11 cellular contexts compared by ENCODE assay signal in genomic region chr6:20846602-20847028, GRCh38.
DNase-seq lines count a peak whose midpoint lies in the region; ATAC-seq and TF ChIP-seq lines count a peak whose summit lies in the region.
"Had no signal": no experiment of that assay in that cellular context is flagged by ENCODE, and none has a peak within 500 bp of the region (broad histone marks: within the 10 kb centered on the region; RNA-seq: fewer than 3 reads in every experiment).

No MANE protein-coding gene starts in this region.

- no peak overlapping the region for H3K4me3 ChIP-seq in H7 (ENCODE audit: insufficient read depth, low read depth, low read length)
- no peak overlapping the region for H3K4me3 ChIP-seq in gastrocnemius medialis

- no peaks in the 10 kb centered on the region for H3K27me3 ChIP-seq in H7 (ENCODE audit: control insufficient read depth, insufficient read depth, low read length)
- H3K27me3 ChIP-seq in gastrocnemius medialis, result no peaks in the 10 kb centered on the region

- no peak for TF ChIP-seq CTCF in gastrocnemius medialis (IDR thresholded peaks at IDR 0.05 in 4 of 5, conservative IDR thresholded peaks at IDR 0.05 in 1 of 5)

- peaks cover 33% of the 10 kb centered on the region for H3K36me3 Mint-ChIP-seq in activated T-helper 17 cell treated with anti-CD3 and anti-CD28 coated beads, Interleukin-2, amount 50 U/mL, for 72 hours (ENCODE audit: low read depth)

- TF ChIP-seq POLR2A in gastrocnemius medialis (IDR thresholded peaks at IDR 0.05), result no peak

- no peaks in the 10 kb centered on the region for H3K4me1 Mint-ChIP-seq in activated T-helper 17 cell treated with anti-CD3 and anti-CD28 coated beads, Interleukin-2, amount 50 U/mL, for 72 hours
- H3K4me1 Mint-ChIP-seq: B cell had no signal

- DNase-seq in stimulated activated CD4-positive, alpha-beta T cell treated with anti-CD3 and anti-CD28 coated beads, Interleukin-15, amount 100 ng/mL, for 24 hours, result peak; percentile 2
- DNase-seq in stimulated activated CD4-positive, alpha-beta T cell treated with anti-CD3 and anti-CD28 coated beads, Interleukin-4, amount 100 ng/mL, for 4 hours, result no peak
- DNase-seq in H7 (no peak), NCI-H187 treated with DMSO at 0.1 percent for 48 hours (lab: John Stamatoyannopoulos, UW) (no peak), gastrocnemius medialis (no peak)
- DNase-seq: NCI-H1436 had no signal

- intact Hi-C loops in gastrocnemius medialis (cut with DNase I; ENCODE audit: low total_unique reads), result no loop called here

- H3K4me3 Mint-ChIP-seq in activated T-helper 17 cell treated with anti-CD3 and anti-CD28 coated beads, Interleukin-2, amount 50 U/mL, for 72 hours, result no peak overlapping the region
- H3K4me3 Mint-ChIP-seq: B cell; dendritic cell treated with granulocyte-macrophage colony-stimulating factor and Interleukin-4, amounts not matched to agents 40 ng/mL and 50 ng/mL, for 4 days had no signal

- in situ Hi-C loops in gastrocnemius medialis (cut with MboI; ENCODE audit: low sequenced_read_pairs in 4 of 4), result no loop called here

- peak; percentile 76 for ATAC-seq in HG03520 (IDR thresholded peaks at IDR 0.05; ENCODE audit: unreplicated experiment)
- ATAC-seq in activated T-helper 17 cell treated with anti-CD3 and anti-CD28 coated beads, Interleukin-2, amount 50 U/mL, for 72 hours (replicated peaks), result peak; percentile 82
- no peak for ATAC-seq in gastrocnemius medialis
- ATAC-seq in GM19397 (IDR thresholded peaks at IDR 0.05; ENCODE audit: unreplicated experiment), result no peak

- H3K9me3 Mint-ChIP-seq in activated T-helper 17 cell treated with anti-CD3 and anti-CD28 coated beads, Interleukin-2, amount 50 U/mL, for 72 hours, result no peaks in the 10 kb centered on the region
- H3K9me3 Mint-ChIP-seq: dendritic cell treated with granulocyte-macrophage colony-stimulating factor and Interleukin-4, amounts not matched to agents 40 ng/mL and 50 ng/mL, for 4 days had no signal

- H3K9me3 ChIP-seq in gastrocnemius medialis, result no peaks in the 10 kb centered on the region

- no peaks in the 10 kb centered on the region for H3K4me1 ChIP-seq in gastrocnemius medialis

- no peak overlapping the region for H3K27ac ChIP-seq in gastrocnemius medialis

- no peaks in the 10 kb centered on the region for H3K27me3 Mint-ChIP-seq in activated T-helper 17 cell treated with anti-CD3 and anti-CD28 coated beads, Interleukin-2, amount 50 U/mL, for 72 hours
- H3K27me3 Mint-ChIP-seq: B cell; dendritic cell treated with granulocyte-macrophage colony-stimulating factor and Interleukin-4, amounts not matched to agents 40 ng/mL and 50 ng/mL, for 4 days had no signal

- H3K36me3 ChIP-seq in H7 (replicated peaks; ENCODE audit: control insufficient read depth, insufficient read depth, low read length) (no peaks in the 10 kb centered on the region), gastrocnemius medialis (no peaks in the 10 kb centered on the region)

- no peak overlapping the region for H3K27ac Mint-ChIP-seq in activated T-helper 17 cell treated with anti-CD3 and anti-CD28 coated beads, Interleukin-2, amount 50 U/mL, for 72 hours
- H3K27ac Mint-ChIP-seq: B cell; dendritic cell treated with granulocyte-macrophage colony-stimulating factor and Interleukin-4, amounts not matched to agents 40 ng/mL and 50 ng/mL, for 4 days had no signal

Comparison
In these comparisons a context has a peak if more than half of its experiments do, and no peak if none do; other contexts are left out.
1. ATAC-seq: peak in HG03520 (single experiment) and activated T-helper 17 cell treated with anti-CD3 and anti-CD28 coated beads, Interleukin-2, amount 50 U/mL, for 72 hours (single experiment); none in gastrocnemius medialis (0 of 2) and GM19397 (single experiment).